ENCODE assay signal across 9 cellular contexts in genomic region chr11:78313181-78313788, GRCh38.
DNase-seq lines count a peak whose midpoint lies in the region; ATAC-seq and TF ChIP-seq lines count a peak whose summit lies in the region.
"Had no signal": no experiment of that assay in that cellular context is flagged by ENCODE, and none has a peak within 500 bp of the region (broad histone marks: within the 10 kb centered on the region; RNA-seq: fewer than 3 reads in every experiment).

No MANE protein-coding gene starts in this region.

- H3K4me3 ChIP-seq in astrocyte of the spinal cord (ENCODE audit: low read depth, low read length), result no peak overlapping the region
- H3K4me3 ChIP-seq in uterus, result no peak overlapping the region

- TF ChIP-seq POLR2A in uterus (IDR thresholded peaks at IDR 0.05), result no peak

- H3K27ac Mint-ChIP-seq in T-helper 1 cell treated with Interleukin-12 subunit alpha and Interleukin-12 subunit beta and Interleukin-4 antibody, amounts not matched to agents 30 μg/mL and 1 μg/mL, for 36 hours, result no peak overlapping the region
- no peak overlapping the region for H3K27ac Mint-ChIP-seq in effector memory CD8-positive, alpha-beta T cell
- H3K27ac Mint-ChIP-seq: B cell had no signal

- H3K27me3 Mint-ChIP-seq in T-helper 1 cell treated with Interleukin-12 subunit alpha and Interleukin-12 subunit beta and Interleukin-4 antibody, amounts not matched to agents 30 μg/mL and 1 μg/mL, for 36 hours (ENCODE audit: low read depth), result no peaks in the 10 kb centered on the region
- peaks cover 0 to 8% of the 10 kb centered on the region in 2 donors for H3K27me3 Mint-ChIP-seq in effector memory CD8-positive, alpha-beta T cell
- H3K27me3 Mint-ChIP-seq: B cell had no signal

- H3K4me1 Mint-ChIP-seq in T-helper 1 cell treated with Interleukin-12 subunit alpha and Interleukin-12 subunit beta and Interleukin-4 antibody, amounts not matched to agents 30 μg/mL and 1 μg/mL, for 36 hours (ENCODE audit: low read depth), result peaks cover 58% of the 10 kb centered on the region
- no peaks in the 10 kb centered on the region for H3K4me1 Mint-ChIP-seq in effector memory CD8-positive, alpha-beta T cell (ENCODE audit: low read depth in 2 of 2)

- TF ChIP-seq CTCF in astrocyte of the spinal cord (IDR thresholded peaks at IDR 0.05; ENCODE audit: low read depth, low read length) (no peak), uterus (IDR thresholded peaks at IDR 0.05) (no peak)

- H3K36me3 Mint-ChIP-seq in T-helper 1 cell treated with Interleukin-12 subunit alpha and Interleukin-12 subunit beta and Interleukin-4 antibody, amounts not matched to agents 30 μg/mL and 1 μg/mL, for 36 hours (ENCODE audit: low read depth), result peaks cover 26% of the 10 kb centered on the region
- H3K36me3 Mint-ChIP-seq in effector memory CD8-positive, alpha-beta T cell (ENCODE audit: insufficient read depth), result no peaks in the 10 kb centered on the region

- H3K27ac ChIP-seq in uterus, result peak overlapping the region; percentile 15 to 30

- intact Hi-C loops in uterus (cut with DNase I; ENCODE audit: low total_unique reads), result no loop called here

- H3K9me3 ChIP-seq in uterus, result no peaks in the 10 kb centered on the region

- ATAC-seq in left lobe of liver, result peak; percentile 29
- ATAC-seq in effector memory CD8-positive, alpha-beta T cell (replicated peaks), result no peak
- ATAC-seq in GM19351 (IDR thresholded peaks at IDR 0.05; ENCODE audit: unreplicated experiment), result no peak

- H3K4me3 Mint-ChIP-seq in T-helper 1 cell treated with Interleukin-12 subunit alpha and Interleukin-12 subunit beta and Interleukin-4 antibody, amounts not matched to agents 30 μg/mL and 1 μg/mL, for 36 hours, result peak overlapping the region; percentile 4
- no peak overlapping the region for H3K4me3 Mint-ChIP-seq in effector memory CD8-positive, alpha-beta T cell

- DNase-seq in T-helper 1 cell (no peak), astrocyte of the spinal cord (ENCODE audit: low read depth, low spot score) (peak; percentile 77), left lobe of liver (ENCODE audit: low spot score) (no peak), uterus (peak; percentile 25 to 32), activated gamma-delta T cell (lab: John Stamatoyannopoulos, UW) (no peak)
- no peak for DNase-seq in effector memory CD8-positive, alpha-beta T cell

- H3K9me3 Mint-ChIP-seq in T-helper 1 cell treated with Interleukin-12 subunit alpha and Interleukin-12 subunit beta and Interleukin-4 antibody, amounts not matched to agents 30 μg/mL and 1 μg/mL, for 36 hours, result no peaks in the 10 kb centered on the region
- H3K9me3 Mint-ChIP-seq in effector memory CD8-positive, alpha-beta T cell, result no peaks in the 10 kb centered on the region

- no peaks in the 10 kb centered on the region for H3K36me3 ChIP-seq in uterus

- H3K27me3 ChIP-seq in uterus, result no peaks in the 10 kb centered on the region

- in situ Hi-C loops in astrocyte of the spinal cord (cut with HindIII; ENCODE audit: low sequenced_read_pairs), result no loop called here

- H3K4me1 ChIP-seq in uterus, result peaks cover 0 to 6% of the 10 kb centered on the region in 2 donors

Comparison
In these comparisons a context has a peak if more than half of its experiments do, and no peak if none do; other contexts are left out.
1. DNase-seq: peak in astrocyte of the spinal cord (single experiment) and uterus (2 of 2); none in T-helper 1 cell (0 of 5), left lobe of liver (single experiment), effector memory CD8-positive, alpha-beta T cell (0 of 3) and activated gamma-delta T cell (single experiment).